Comparison of ENCODE assay signal across 12 cellular contexts in the genomic region with DNA sequence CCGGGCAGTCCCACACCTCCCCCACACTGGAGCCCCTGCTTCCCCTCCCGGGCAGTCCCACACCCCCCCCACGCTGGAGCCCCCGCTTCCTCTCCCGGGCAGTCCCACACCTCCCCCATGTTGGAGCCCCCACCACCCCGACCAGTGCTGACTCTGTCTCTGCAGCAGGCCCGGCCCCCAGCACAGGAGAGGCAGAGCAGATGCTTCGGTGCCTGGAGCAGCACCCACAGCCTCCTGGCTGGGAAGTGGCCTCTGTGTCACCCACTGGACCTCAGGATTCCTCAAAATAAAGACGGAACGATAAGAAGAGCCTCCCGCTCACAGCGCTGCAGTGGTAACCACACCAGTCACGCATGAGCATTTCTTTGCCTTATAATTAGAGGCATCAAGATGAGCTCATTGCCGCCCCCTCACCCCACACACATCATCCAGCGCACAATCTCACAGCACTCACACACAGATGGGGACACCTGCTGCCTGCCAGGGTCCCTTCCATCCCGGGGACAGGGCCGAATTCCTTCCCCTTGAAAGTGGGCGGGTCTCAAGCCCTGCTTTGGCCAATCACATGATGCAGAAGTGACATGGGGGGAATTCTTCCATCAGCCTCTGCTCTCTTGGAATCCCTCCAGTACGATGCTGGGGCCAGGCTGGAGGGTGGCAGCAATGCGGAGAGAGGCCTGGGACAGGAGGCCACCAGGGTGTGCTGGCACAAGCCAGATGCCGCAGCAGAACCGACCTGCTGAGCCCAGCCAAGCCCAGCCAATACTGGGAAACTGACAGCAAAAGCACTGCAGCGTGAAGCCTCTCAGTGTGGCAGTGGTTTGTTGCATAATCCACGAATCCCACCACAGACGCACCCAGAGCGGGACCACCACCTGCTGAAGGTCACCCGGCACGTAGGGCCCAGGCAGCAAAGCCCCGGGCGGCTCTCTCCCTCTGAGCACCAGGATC. TPM values are rescaled to one million over a fixed set of nuclear protein-coding genes. Genes with fewer than 3 reads are reported as not detected.
DNase-seq lines count a peak whose midpoint lies in the region; ATAC-seq and TF ChIP-seq lines count a peak whose summit lies in the region.
"Had no signal": no experiment of that assay in that cellular context is flagged by ENCODE, and none has a peak within 500 bp of the region (broad histone marks: within the 10 kb centered on the region; RNA-seq: fewer than 3 reads in every experiment).

No MANE protein-coding gene starts in this region.

- H3K4me1 ChIP-seq in CD8-positive, alpha-beta T cell (ENCODE audit: insufficient read depth, low read length), result peaks cover 25% of the 10 kb centered on the region

- POLR2A ChIA-PET in CD8-positive, alpha-beta T cell (lab: Charles Lee), result no interaction called here

- H3K4me3 ChIP-seq in CD8-positive, alpha-beta T cell (ENCODE audit: low read depth, low read length), result no peak overlapping the region
- H3K4me3 ChIP-seq: SJSA1 had no signal

- TF ChIP-seq EP300 in Ishikawa (IDR thresholded peaks at IDR 0.05; ENCODE audit: borderline replicate concordance), result no peak

- no peak for TF ChIP-seq CTCF in CD8-positive, alpha-beta T cell (IDR thresholded peaks at IDR 0.05)
- TF ChIP-seq CTCF in nephron progenitor cell (IDR thresholded peaks at IDR 0.05), result no peak

- no peak for TF ChIP-seq RAD21 in Ishikawa (IDR thresholded peaks at IDR 0.05; ENCODE audit: low read depth)

- no peak for DNase-seq in CD8-positive, alpha-beta T cell
- DNase-seq in nephron progenitor cell (no peak), 8988T (no peak), NCI-H748 (lab: John Stamatoyannopoulos, UW; ENCODE audit: unreplicated experiment) (no peak)
- DNase-seq in effector CD8-positive, alpha-beta T cell (lab: John Stamatoyannopoulos, UW), result no peak
- DNase-seq: activated CD8-positive, alpha-beta memory T cell treated with anti-CD3 and anti-CD28 coated beads, Interleukin-2, amount 50 U/mL, for 4 hours; CD4-positive, CD25-positive, alpha-beta regulatory T cell; NCI-H1930 had no signal

- no peak for ATAC-seq in CD8-positive, alpha-beta T cell
- ATAC-seq in activated T-helper 17 cell treated with anti-CD3 and anti-CD28 coated beads, Interleukin-2, amount 50 U/mL, for 72 hours (replicated peaks), result no peak

- CTCF ChIA-PET in CD8-positive, alpha-beta T cell (lab: Charles Lee), result no interaction called here

- H3K4me3 Mint-ChIP-seq in CD8-positive, alpha-beta T cell, result peak overlapping the region; percentile 3
- H3K4me3 Mint-ChIP-seq in dendritic cell treated with granulocyte-macrophage colony-stimulating factor and Interleukin-4, amounts not matched to agents 40 ng/mL and 50 ng/mL, for 4 days, result no peak overlapping the region
- no peak overlapping the region for H3K4me3 Mint-ChIP-seq in nephron progenitor cell
- H3K4me3 Mint-ChIP-seq in activated T-helper 17 cell treated with anti-CD3 and anti-CD28 coated beads, Interleukin-2, amount 50 U/mL, for 72 hours, result no peak overlapping the region
- H3K4me3 Mint-ChIP-seq: CD4-positive, CD25-positive, alpha-beta regulatory T cell had no signal

- H3K27me3 ChIP-seq in CD8-positive, alpha-beta T cell (ENCODE audit: insufficient read depth, low read length), result no peaks in the 10 kb centered on the region
- H3K27me3 ChIP-seq: SJSA1 had no signal

- H3K36me3 Mint-ChIP-seq in CD8-positive, alpha-beta T cell, result peaks cover 14% of the 10 kb centered on the region
- peaks cover 80% of the 10 kb centered on the region for H3K36me3 Mint-ChIP-seq in dendritic cell treated with granulocyte-macrophage colony-stimulating factor and Interleukin-4, amounts not matched to agents 40 ng/mL and 50 ng/mL, for 4 days (ENCODE audit: low read depth)
- peaks cover 39% of the 10 kb centered on the region for H3K36me3 Mint-ChIP-seq in nephron progenitor cell (ENCODE audit: low read depth)
- H3K36me3 Mint-ChIP-seq in activated T-helper 17 cell treated with anti-CD3 and anti-CD28 coated beads, Interleukin-2, amount 50 U/mL, for 72 hours (ENCODE audit: low read depth), result no peaks in the 10 kb centered on the region
- H3K36me3 Mint-ChIP-seq: CD4-positive, CD25-positive, alpha-beta regulatory T cell had no signal

- intact Hi-C loops in CD8-positive, alpha-beta T cell (cut with DNase I, micrococcal nuclease), result no loop called here
- intact Hi-C loops in dendritic cell treated with granulocyte-macrophage colony-stimulating factor and Interleukin-4, amounts not matched to agents 40 ng/mL and 50 ng/mL, for 4 days (cut with micrococcal nuclease), result no loop called here

- no peaks in the 10 kb centered on the region for H3K27me3 Mint-ChIP-seq in CD8-positive, alpha-beta T cell (ENCODE audit: low read depth)
- H3K27me3 Mint-ChIP-seq in dendritic cell treated with granulocyte-macrophage colony-stimulating factor and Interleukin-4, amounts not matched to agents 40 ng/mL and 50 ng/mL, for 4 days, result peaks cover 5% of the 10 kb centered on the region
- no peaks in the 10 kb centered on the region for H3K27me3 Mint-ChIP-seq in nephron progenitor cell (ENCODE audit: low read depth, poor library complexity)
- no peaks in the 10 kb centered on the region for H3K27me3 Mint-ChIP-seq in activated T-helper 17 cell treated with anti-CD3 and anti-CD28 coated beads, Interleukin-2, amount 50 U/mL, for 72 hours
- H3K27me3 Mint-ChIP-seq: CD4-positive, CD25-positive, alpha-beta regulatory T cell had no signal

- peaks cover 4% of the 10 kb centered on the region for H3K36me3 ChIP-seq in CD8-positive, alpha-beta T cell (ENCODE audit: insufficient read depth, low read length)

- H3K27ac Mint-ChIP-seq in CD8-positive, alpha-beta T cell, result no peak overlapping the region
- H3K27ac Mint-ChIP-seq in dendritic cell treated with granulocyte-macrophage colony-stimulating factor and Interleukin-4, amounts not matched to agents 40 ng/mL and 50 ng/mL, for 4 days, result peak overlapping the region; percentile 28
- peak overlapping the region; percentile 53 for H3K27ac Mint-ChIP-seq in nephron progenitor cell
- H3K27ac Mint-ChIP-seq in activated T-helper 17 cell treated with anti-CD3 and anti-CD28 coated beads, Interleukin-2, amount 50 U/mL, for 72 hours, result no peak overlapping the region

- no peak overlapping the region for H3K27ac ChIP-seq in CD8-positive, alpha-beta T cell (ENCODE audit: low read depth, low read length)
- H3K27ac ChIP-seq: SJSA1 had no signal

- H3K4me1 Mint-ChIP-seq in CD8-positive, alpha-beta T cell (ENCODE audit: low read depth), result peaks cover 26% of the 10 kb centered on the region
- peaks cover 44% of the 10 kb centered on the region for H3K4me1 Mint-ChIP-seq in dendritic cell treated with granulocyte-macrophage colony-stimulating factor and Interleukin-4, amounts not matched to agents 40 ng/mL and 50 ng/mL, for 4 days (ENCODE audit: low read depth)
- peaks cover 55% of the 10 kb centered on the region for H3K4me1 Mint-ChIP-seq in nephron progenitor cell
- H3K4me1 Mint-ChIP-seq in activated T-helper 17 cell treated with anti-CD3 and anti-CD28 coated beads, Interleukin-2, amount 50 U/mL, for 72 hours, result peaks cover 11% of the 10 kb centered on the region

- H3K9me3 ChIP-seq in CD8-positive, alpha-beta T cell (ENCODE audit: low read length), result no peaks in the 10 kb centered on the region

- no peaks in the 10 kb centered on the region for H3K9me3 Mint-ChIP-seq in CD8-positive, alpha-beta T cell
- H3K9me3 Mint-ChIP-seq in dendritic cell treated with granulocyte-macrophage colony-stimulating factor and Interleukin-4, amounts not matched to agents 40 ng/mL and 50 ng/mL, for 4 days, result no peaks in the 10 kb centered on the region
- peaks cover 21% of the 10 kb centered on the region for H3K9me3 Mint-ChIP-seq in nephron progenitor cell
- no peaks in the 10 kb centered on the region for H3K9me3 Mint-ChIP-seq in activated T-helper 17 cell treated with anti-CD3 and anti-CD28 coated beads, Interleukin-2, amount 50 U/mL, for 72 hours
- H3K9me3 Mint-ChIP-seq: CD4-positive, CD25-positive, alpha-beta regulatory T cell had no signal

TF ChIP-seq in Ishikawa, 13 proteins besides CTCF, POLR2A, EP300 and RAD21:
- TF ChIP-seq TCF12 (IDR thresholded peaks at IDR 0.05; ENCODE audit: low read depth), result no peak
- TF ChIP-seq, protein P1, sequence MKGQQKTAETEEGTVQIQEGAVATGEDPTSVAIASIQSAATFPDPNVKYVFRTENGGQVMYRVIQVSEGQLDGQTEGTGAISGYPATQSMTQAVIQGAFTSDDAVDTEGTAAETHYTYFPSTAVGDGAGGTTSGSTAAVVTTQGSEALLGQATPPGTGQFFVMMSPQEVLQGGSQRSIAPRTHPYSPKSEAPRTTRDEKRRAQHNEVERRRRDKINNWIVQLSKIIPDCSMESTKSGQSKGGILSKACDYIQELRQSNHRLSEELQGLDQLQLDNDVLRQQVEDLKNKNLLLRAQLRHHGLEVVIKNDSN (IDR thresholded peaks at IDR 0.05), result peak; percentile 17; the same call in 1 of the 2 replicates
TF ChIP-seq in Ishikawa: peak in this region for 1.

RNA-seq across cellular contexts. Expression of a gene that starts 16.1 kb away (rescaled TPM):
- total RNA-seq in CD8-positive, alpha-beta T cell, result 10 to 100 TPM; 11.4 to 12.2 TPM
- 10 to 100 TPM; 16.1 to 26.2 TPM for total RNA-seq in activated T-helper 17 cell treated with anti-CD3 and anti-CD28 coated beads, Interleukin-2, amount 50 U/mL, for 72 hours

RNA-seq across cellular contexts. Expression of a gene that starts 24.0 kb away (rescaled TPM):
- 1 to 10 TPM; 3.4 to 4.6 TPM for total RNA-seq in CD8-positive, alpha-beta T cell
- total RNA-seq in activated T-helper 17 cell treated with anti-CD3 and anti-CD28 coated beads, Interleukin-2, amount 50 U/mL, for 72 hours, result 1 to 10 TPM; 1.5 to 8.6 TPM
- total RNA-seq: SJSA1 had no signal

RNA-seq across cellular contexts. Expression of a gene that starts 57.6 kb away (rescaled TPM):
- total RNA-seq in CD8-positive, alpha-beta T cell, result 10 to 100 TPM; 32.5 to 33.0 TPM
- 10 to 100 TPM; 22.9 to 31.8 TPM for total RNA-seq in activated T-helper 17 cell treated with anti-CD3 and anti-CD28 coated beads, Interleukin-2, amount 50 U/mL, for 72 hours

Comparison
In these comparisons a context has a peak if more than half of its experiments do, and no peak if none do; other contexts are left out.
1. H3K27ac Mint-ChIP-seq: peak in dendritic cell treated with granulocyte-macrophage colony-stimulating factor and Interleukin-4, amounts not matched to agents 40 ng/mL and 50 ng/mL, for 4 days (single experiment) and nephron progenitor cell (single experiment); none in CD8-positive, alpha-beta T cell (single experiment) and activated T-helper 17 cell treated with anti-CD3 and anti-CD28 coated beads, Interleukin-2, amount 50 U/mL, for 72 hours (single experiment).